8 cellular contexts compared by ENCODE assay signal in the genomic region with DNA sequence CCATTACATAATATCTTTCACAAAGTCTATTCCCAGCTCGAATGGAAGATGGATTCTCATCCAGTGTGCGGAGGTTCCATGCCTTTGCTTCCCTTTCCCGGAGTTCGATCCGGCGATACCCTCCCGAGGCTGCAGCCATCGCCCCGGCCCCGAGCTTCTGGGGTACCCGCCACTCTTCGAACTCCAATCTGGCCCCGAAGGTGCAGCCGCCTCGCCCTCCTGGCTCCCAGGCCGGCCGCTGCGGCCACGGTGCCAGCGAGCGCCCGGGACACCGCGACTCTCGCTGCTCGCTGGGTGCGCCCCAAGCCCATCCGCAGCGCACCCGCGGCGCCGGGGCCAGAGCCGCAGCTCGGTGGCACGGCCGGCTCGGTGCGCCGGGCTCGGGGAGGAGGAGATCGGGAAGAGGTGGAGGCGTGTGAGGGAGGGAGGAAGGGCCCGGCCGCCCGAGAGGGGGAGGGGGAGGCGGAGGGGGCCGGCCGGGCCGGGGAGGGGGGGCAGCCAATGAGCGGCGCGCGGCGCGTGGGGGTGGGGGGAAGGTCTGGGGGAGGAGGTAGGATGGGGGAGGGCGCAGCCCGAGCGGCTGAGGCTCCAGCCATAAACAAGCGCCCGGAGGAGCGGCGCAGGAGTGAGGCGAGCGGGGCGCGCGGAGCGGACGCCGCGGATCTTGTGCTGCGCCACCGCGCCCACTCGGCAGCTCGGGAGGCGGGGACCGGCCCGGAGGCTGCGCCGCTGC. TPM values are rescaled to one million over a fixed set of nuclear protein-coding genes. Genes with fewer than 3 reads are reported as not detected.
DNase-seq lines count a peak whose midpoint lies in the region; ATAC-seq and TF ChIP-seq lines count a peak whose summit lies in the region.

A gene with protein sequence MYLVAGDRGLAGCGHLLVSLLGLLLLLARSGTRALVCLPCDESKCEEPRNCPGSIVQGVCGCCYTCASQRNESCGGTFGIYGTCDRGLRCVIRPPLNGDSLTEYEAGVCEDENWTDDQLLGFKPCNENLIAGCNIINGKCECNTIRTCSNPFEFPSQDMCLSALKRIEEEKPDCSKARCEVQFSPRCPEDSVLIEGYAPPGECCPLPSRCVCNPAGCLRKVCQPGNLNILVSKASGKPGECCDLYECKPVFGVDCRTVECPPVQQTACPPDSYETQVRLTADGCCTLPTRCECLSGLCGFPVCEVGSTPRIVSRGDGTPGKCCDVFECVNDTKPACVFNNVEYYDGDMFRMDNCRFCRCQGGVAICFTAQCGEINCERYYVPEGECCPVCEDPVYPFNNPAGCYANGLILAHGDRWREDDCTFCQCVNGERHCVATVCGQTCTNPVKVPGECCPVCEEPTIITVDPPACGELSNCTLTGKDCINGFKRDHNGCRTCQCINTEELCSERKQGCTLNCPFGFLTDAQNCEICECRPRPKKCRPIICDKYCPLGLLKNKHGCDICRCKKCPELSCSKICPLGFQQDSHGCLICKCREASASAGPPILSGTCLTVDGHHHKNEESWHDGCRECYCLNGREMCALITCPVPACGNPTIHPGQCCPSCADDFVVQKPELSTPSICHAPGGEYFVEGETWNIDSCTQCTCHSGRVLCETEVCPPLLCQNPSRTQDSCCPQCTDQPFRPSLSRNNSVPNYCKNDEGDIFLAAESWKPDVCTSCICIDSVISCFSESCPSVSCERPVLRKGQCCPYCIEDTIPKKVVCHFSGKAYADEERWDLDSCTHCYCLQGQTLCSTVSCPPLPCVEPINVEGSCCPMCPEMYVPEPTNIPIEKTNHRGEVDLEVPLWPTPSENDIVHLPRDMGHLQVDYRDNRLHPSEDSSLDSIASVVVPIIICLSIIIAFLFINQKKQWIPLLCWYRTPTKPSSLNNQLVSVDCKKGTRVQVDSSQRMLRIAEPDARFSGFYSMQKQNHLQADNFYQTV (plus strand): TSS at position 622 of the 733 bp plus-strand sequence. CDS start 515 bp downstream, outside the sequence.

- H3K36me3 Mint-ChIP-seq in activated naive CD8-positive, alpha-beta T cell treated with anti-CD3 and anti-CD28 coated beads for 36 hours: no peaks in the 10 kb centered on the region

- TF ChIP-seq CTCF in RWPE1 (conservative IDR thresholded peaks at IDR 0.05; ENCODE audit: low read depth) (no peak), neutrophil (IDR thresholded peaks at IDR 0.05) (no peak), tibial nerve (IDR thresholded peaks at IDR 0.05) (no peak)

- peak; percentile 93 for DNase-seq in AG20443 (ENCODE audit: low spot score)
- DNase-seq in RWPE1 (ENCODE audit: low spot score): peak; percentile 87
- peak; percentile 70 for DNase-seq in activated naive CD8-positive, alpha-beta T cell treated with anti-CD3 and anti-CD28 coated beads for 36 hours
- DNase-seq in glomerular endothelial cell (ENCODE audit: extremely low read depth, low read depth, low spot score): no peak
- DNase-seq in tibial nerve (ENCODE audit: low spot score in 2 of 2): peak; percentile 75 to 79

- peaks cover 21 to 25% of the 10 kb centered on the region in 2 experiments for H3K4me1 ChIP-seq in neutrophil (ENCODE audit: control insufficient read depth in 1 of 2, insufficient read depth in 1 of 2, low read depth in 1 of 2, low read length in 1 of 2)
- H3K4me1 ChIP-seq in tibial nerve: peaks cover 0 to 57% (median 13%) of the 10 kb centered on the region in 4 donors

- peak within 1 kb of the TSS; percentile 72 for H3K27ac Mint-ChIP-seq in activated naive CD8-positive, alpha-beta T cell treated with anti-CD3 and anti-CD28 coated beads for 36 hours

- peak within 1 kb of the TSS; percentile 93 for H3K4me3 Mint-ChIP-seq in activated naive CD8-positive, alpha-beta T cell treated with anti-CD3 and anti-CD28 coated beads for 36 hours

- H3K36me3 ChIP-seq in neutrophil (no peaks in the 10 kb centered on the region), tibial nerve (no peaks in the 10 kb centered on the region)

- peak; percentile 78 to 90 for TF ChIP-seq POLR2A in tibial nerve (IDR thresholded peaks at IDR 0.05)

- H3K27ac ChIP-seq in RWPE1 (peak within 1 kb of the TSS; percentile 96), neutrophil (no peak within 1 kb of the TSS), tibial nerve (peak within 1 kb of the TSS; percentile 77 to 94 (median 86))

- H3K4me1 Mint-ChIP-seq in activated naive CD8-positive, alpha-beta T cell treated with anti-CD3 and anti-CD28 coated beads for 36 hours: peaks cover 37% of the 10 kb centered on the region

- CTCF ChIA-PET in RWPE1 (lab: Yijun Ruan, JAX): interaction anchor here (0.6 to 1.0 kb wide), 2 partner anchors 309 to 1827 kb away, joined by 3 read pairs; no protein-coding TSS in a partner anchor

- POLR2A ChIA-PET in RWPE1 (lab: Yijun Ruan, JAX; ENCODE audit: low non-redundant PET): no interaction called here

- peak within 1 kb of the TSS; percentile 49 to 56 for H3K4me3 ChIP-seq in neutrophil (ENCODE audit: low read depth in 1 of 2, low read length in 1 of 2)
- peak within 1 kb of the TSS; percentile 64 to 93 (median 79) for H3K4me3 ChIP-seq in tibial nerve

- ATAC-seq in GM19043 (IDR thresholded peaks at IDR 0.05; ENCODE audit: low read depth, unreplicated experiment) (peak; percentile 35), HG03175 (IDR thresholded peaks at IDR 0.05; ENCODE audit: unreplicated experiment) (peak; percentile 35)

- no peaks in the 10 kb centered on the region for H3K9me3 Mint-ChIP-seq in activated naive CD8-positive, alpha-beta T cell treated with anti-CD3 and anti-CD28 coated beads for 36 hours

- peak in 1 of 2 donors; percentile 90 for TF ChIP-seq EP300 in tibial nerve (IDR thresholded peaks at IDR 0.05)

- 1 to 2% methylated on average over 54 to 58 of the region's 82 CpGs for WGBS in tibial nerve, 2 donors

- peaks cover 46% of the 10 kb centered on the region for H3K27me3 Mint-ChIP-seq in activated naive CD8-positive, alpha-beta T cell treated with anti-CD3 and anti-CD28 coated beads for 36 hours

- no peaks in the 10 kb centered on the region for H3K9me3 ChIP-seq in neutrophil
- no peaks in the 10 kb centered on the region for H3K9me3 ChIP-seq in tibial nerve

- peaks cover 81% of the 10 kb centered on the region for H3K27me3 ChIP-seq in neutrophil
- H3K27me3 ChIP-seq in tibial nerve: no peaks in the 10 kb centered on the region

RNA-seq across cellular contexts. Expression of the gene that starts here (rescaled TPM):
- 10 to 100 TPM; 11.8 to 12.6 TPM for total RNA-seq in activated naive CD8-positive, alpha-beta T cell treated with anti-CD3 and anti-CD28 coated beads for 36 hours
- total RNA-seq in glomerular endothelial cell (357 and 618 TPM in 2 replicates), tibial nerve (100 to 1,000 TPM; 179 to 229 (median 188) TPM)

Comparison
In these comparisons a context has a peak if more than half of its experiments do, and no peak if none do; other contexts are left out.
1. RNA of the gene that starts here (total RNA-seq): 357 to 618 TPM in glomerular endothelial cell and 179 to 229 TPM in tibial nerve; 11.8 to 12.6 TPM in activated naive CD8-positive, alpha-beta T cell treated with anti-CD3 and anti-CD28 coated beads for 36 hours; every median in the first group is over 10 times any median in the second.